ENCODE assay signal across 1 cellular context in the genomic region with DNA sequence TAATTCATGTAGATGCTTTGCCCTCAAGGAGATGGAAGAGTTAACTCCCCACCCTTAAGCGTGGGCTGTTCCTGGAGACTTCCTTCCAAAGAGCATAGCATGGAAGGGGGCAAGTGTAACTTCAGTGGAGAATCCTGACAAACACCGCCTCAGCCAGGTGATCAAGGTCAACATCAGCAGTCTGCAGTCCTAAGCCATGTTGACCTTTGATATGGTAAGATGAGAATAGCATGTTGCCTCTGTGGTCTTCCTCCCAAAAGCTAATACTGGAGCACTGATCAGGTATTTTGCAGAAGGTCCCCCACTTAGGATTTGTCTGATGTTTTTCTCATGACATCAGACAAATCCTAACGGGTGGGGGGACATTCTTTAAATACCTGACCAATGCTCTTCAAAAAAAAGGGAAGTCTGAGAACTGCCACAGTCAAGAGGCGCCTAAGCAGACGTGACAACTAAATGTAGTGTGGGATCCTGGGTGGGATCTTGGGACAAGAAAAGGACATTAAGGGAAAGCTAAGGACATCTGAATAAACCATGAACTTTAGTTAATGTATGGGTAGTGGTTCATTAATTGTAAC.
TF ChIP-seq lines count a peak whose summit lies in the region.

No MANE protein-coding gene starts in this region.

TF ChIP-seq in GM23338, 12 proteins besides CTCF, POLR2A, EP300 and RAD21:
- TF ChIP-seq REST (IDR thresholded peaks at IDR 0.05; ENCODE audit: unreplicated experiment) = no peak
- TF ChIP-seq CREB1 (CRISPR knock-in tag; IDR thresholded peaks at IDR 0.05; ENCODE audit: low read depth) = no peak
- TF ChIP-seq, protein P1, sequence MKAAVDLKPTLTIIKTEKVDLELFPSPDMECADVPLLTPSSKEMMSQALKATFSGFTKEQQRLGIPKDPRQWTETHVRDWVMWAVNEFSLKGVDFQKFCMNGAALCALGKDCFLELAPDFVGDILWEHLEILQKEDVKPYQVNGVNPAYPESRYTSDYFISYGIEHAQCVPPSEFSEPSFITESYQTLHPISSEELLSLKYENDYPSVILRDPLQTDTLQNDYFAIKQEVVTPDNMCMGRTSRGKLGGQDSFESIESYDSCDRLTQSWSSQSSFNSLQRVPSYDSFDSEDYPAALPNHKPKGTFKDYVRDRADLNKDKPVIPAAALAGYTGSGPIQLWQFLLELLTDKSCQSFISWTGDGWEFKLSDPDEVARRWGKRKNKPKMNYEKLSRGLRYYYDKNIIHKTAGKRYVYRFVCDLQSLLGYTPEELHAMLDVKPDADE (IDR thresholded peaks at IDR 0.05) = no peak
- no peak for TF ChIP-seq EZH2 (IDR thresholded peaks at IDR 0.05; ENCODE audit: low read depth, unreplicated experiment)
- TF ChIP-seq JUNB (IDR thresholded peaks at IDR 0.05; ENCODE audit: unreplicated experiment) = no peak
- TF ChIP-seq ZNF331 (CRISPR knock-in tag; IDR thresholded peaks at IDR 0.05; ENCODE audit: low read depth) = no peak
- no peak for TF ChIP-seq EZH2phosphoT487 (IDR thresholded peaks at IDR 0.05; ENCODE audit: unreplicated experiment)
- TF ChIP-seq STAT1 (IDR thresholded peaks at IDR 0.05; ENCODE audit: unreplicated experiment) = no peak
- no peak for TF ChIP-seq POLR2AphosphoS5 (IDR thresholded peaks at IDR 0.05; ENCODE audit: low read depth)
- TF ChIP-seq ZNF462 (CRISPR knock-in tag; IDR thresholded peaks at IDR 0.05) = no peak
- no peak for TF ChIP-seq NANOG (IDR thresholded peaks at IDR 0.05; ENCODE audit: borderline replicate concordance)
- no peak for TF ChIP-seq ZNF114 (CRISPR knock-in tag; IDR thresholded peaks at IDR 0.05)
